In genomic region chr22:17257578-17257977, GRCh38 we compare ENCODE assay signal across 8 cellular contexts. TPM values are rescaled to one million over a fixed set of nuclear protein-coding genes. Genes with fewer than 3 reads are reported as not detected.
DNase-seq lines count a peak whose midpoint lies in the region; ATAC-seq and TF ChIP-seq lines count a peak whose summit lies in the region.

No MANE protein-coding gene starts in this region.

- no peaks in the 10 kb centered on the region for H3K27me3 ChIP-seq in breast epithelium
- H3K27me3 ChIP-seq in mammary epithelial cell (ENCODE audit: insufficient read depth, low read length): no peaks in the 10 kb centered on the region
- H3K27me3 ChIP-seq in HAP-1 (ENCODE audit: low read depth): no peaks in the 10 kb centered on the region
- no peaks in the 10 kb centered on the region for H3K27me3 ChIP-seq in tibial nerve

- CTCF ChIA-PET in mammary epithelial cell (lab: Charles Lee; ENCODE audit: low non-redundant PET): no interaction called here
- CTCF ChIA-PET in OCI-LY7 (lab: Charles Lee; ENCODE audit: unreplicated experiment): interaction anchor here (0.9 to 1.4 kb wide), 5 partner anchors 9 to 86 kb away, joined by 3 to 6 read pairs (median 4); no protein-coding TSS in a partner anchor
- CTCF ChIA-PET in RWPE1 (lab: Yijun Ruan, JAX): interaction anchor here (0.6 to 2.2 kb wide), 2 partner anchors 14 to 86 kb away, joined by 4 to 7 read pairs; no protein-coding TSS in a partner anchor

- H3K4me1 ChIP-seq in breast epithelium: peaks cover 0 to 9% of the 10 kb centered on the region in 2 donors
- no peaks in the 10 kb centered on the region for H3K4me1 ChIP-seq in mammary epithelial cell (ENCODE audit: insufficient read depth, low read length)
- peaks cover 23% of the 10 kb centered on the region for H3K4me1 ChIP-seq in OCI-LY7 (ENCODE audit: insufficient read depth, low read length, poor library complexity, severe bottlenecking)
- peaks cover 6% of the 10 kb centered on the region for H3K4me1 ChIP-seq in HAP-1
- peaks cover 0 to 11% (median 3%) of the 10 kb centered on the region in 4 donors for H3K4me1 ChIP-seq in tibial nerve

- peaks cover 46% of the 10 kb centered on the region for H3K4me1 Mint-ChIP-seq in nephron

- BruUV-seq in mammary epithelial cell (replicated peaks; lab: Mats Ljungman, UMichigan) (no TSS peak), OCI-LY7 (replicated peaks; lab: Mats Ljungman, UMichigan) (no TSS peak)

- H3K27ac Mint-ChIP-seq in nephron: peak overlapping the region; percentile 88 to 97 (median 95)

- dilution Hi-C loops in mammary epithelial cell (cut with HindIII; ENCODE audit: low sequenced_read_pairs): no loop called here

- no peaks in the 10 kb centered on the region for H3K9me3 ChIP-seq in breast epithelium
- H3K9me3 ChIP-seq in mammary epithelial cell (replicated peaks; ENCODE audit: insufficient read depth, low read length): peaks cover 14% of the 10 kb centered on the region
- H3K9me3 ChIP-seq in OCI-LY7 (ENCODE audit: low read length): no peaks in the 10 kb centered on the region
- H3K9me3 ChIP-seq in HAP-1: no peaks in the 10 kb centered on the region
- H3K9me3 ChIP-seq in tibial nerve: no peaks in the 10 kb centered on the region

- in situ Hi-C loops in mammary epithelial cell (cut with MboI; ENCODE audit: low sequenced_read_pairs in 2 of 2) (no loop called here), HAP-1 (cut with MboI; ENCODE audit: low sequenced_read_pairs) (no loop called here)

- TF ChIP-seq CTCF in breast epithelium (IDR thresholded peaks at IDR 0.05) (no peak), mammary epithelial cell (conservative IDR thresholded peaks at IDR 0.05 in 1 of 2, IDR thresholded peaks at IDR 0.05 in 1 of 2; ENCODE audit: extremely low read depth in 1 of 2, insufficient read depth in 1 of 2, low read depth in 1 of 2, low read length in 2 of 2) (no peak), OCI-LY7 (conservative IDR thresholded peaks at IDR 0.05; ENCODE audit: low read length) (no peak), nephron (IDR thresholded peaks at IDR 0.05; ENCODE audit: unreplicated experiment in 3 of 3) (no peak), RWPE1 (conservative IDR thresholded peaks at IDR 0.05; ENCODE audit: low read depth) (no peak), tibial nerve (IDR thresholded peaks at IDR 0.05) (no peak)

- TF ChIP-seq POLR2A in breast epithelium (IDR thresholded peaks at IDR 0.05): no peak
- no peak for TF ChIP-seq POLR2A in tibial nerve (IDR thresholded peaks at IDR 0.05)

- TF ChIP-seq EP300 in tibial nerve (IDR thresholded peaks at IDR 0.05): no peak

- no peaks in the 10 kb centered on the region for H3K27me3 Mint-ChIP-seq in nephron (ENCODE audit: low read depth)

- WGBS in mammary epithelial cell (ENCODE audit: low coverage, missing lambda C conversion rate): 0% methylated on average over 2 of the region's 3 CpGs
- 29 to 45% methylated on average over 3 of the region's 3 CpGs for WGBS in tibial nerve, 2 donors

- POLR2A ChIA-PET in OCI-LY7 (lab: Charles Lee): interaction anchor here (0.7 to 2.1 kb wide), 11 partner anchors 11 to 85 kb away, joined by 3 to 21 read pairs (median 4); partner anchors contain the start of gene ADA2
- POLR2A ChIA-PET in RWPE1 (lab: Yijun Ruan, JAX; ENCODE audit: low non-redundant PET): no interaction called here

- H3K4me3 ChIP-seq in breast epithelium (peak overlapping the region in 2 of 3 donors; percentile 39 to 59), mammary epithelial cell (replicated peaks in 1 of 3; ENCODE audit: insufficient read depth in 1 of 3, low read depth in 2 of 3, low read length in 3 of 3) (no peak overlapping the region), OCI-LY7 (ENCODE audit: low read depth, low read length, poor library complexity, severe bottlenecking) (peak overlapping the region; percentile 44), HAP-1 (no peak overlapping the region), tibial nerve (no peak overlapping the region)

- no peaks in the 10 kb centered on the region for H3K36me3 Mint-ChIP-seq in nephron (ENCODE audit: low read depth)

- H3K36me3 ChIP-seq in breast epithelium (no peaks in the 10 kb centered on the region), mammary epithelial cell (ENCODE audit: insufficient read depth, low read length) (no peaks in the 10 kb centered on the region), OCI-LY7 (ENCODE audit: insufficient read depth, low read length) (no peaks in the 10 kb centered on the region), HAP-1 (replicated peaks) (no peaks in the 10 kb centered on the region), tibial nerve (no peaks in the 10 kb centered on the region)

- no peaks in the 10 kb centered on the region for H4K20me1 ChIP-seq in mammary epithelial cell (ENCODE audit: insufficient read depth, low read length)
- H4K20me1 ChIP-seq in OCI-LY7 (ENCODE audit: insufficient read depth, low read length): no peaks in the 10 kb centered on the region

- H3K27ac ChIP-seq in breast epithelium: peak overlapping the region; percentile 57 to 68
- H3K27ac ChIP-seq in mammary epithelial cell (ENCODE audit: insufficient read depth, low read depth, low read length): no peak overlapping the region
- H3K27ac ChIP-seq in OCI-LY7 (ENCODE audit: low read depth, low read length, poor library complexity, severe bottlenecking): peak overlapping the region; percentile 84
- no peak overlapping the region for H3K27ac ChIP-seq in RWPE1
- no peak overlapping the region for H3K27ac ChIP-seq in tibial nerve

- H2AFZ ChIP-seq in mammary epithelial cell (ENCODE audit: low read depth, low read length): no peak overlapping the region
- peak overlapping the region; percentile 82 for H2AFZ ChIP-seq in OCI-LY7 (ENCODE audit: low read length)

- peak; percentile 40 for ATAC-seq in HG02981 (IDR thresholded peaks at IDR 0.05; ENCODE audit: unreplicated experiment)

- intact Hi-C loops in breast epithelium (cut with DNase I; ENCODE audit: low total_unique reads): no loop called here
- intact Hi-C loops in mammary epithelial cell (cut with micrococcal nuclease): no loop called here
- intact Hi-C loops in OCI-LY7 (cut with micrococcal nuclease; ENCODE audit: unreplicated experiment): loop anchor here (5.0 kb wide), 2 partner anchors 230 to 330 kb away; no protein-coding TSS in a partner anchor

- peak overlapping the region; percentile 52 to 62 (median 53) for H3K4me3 Mint-ChIP-seq in nephron

- H3K4me2 ChIP-seq in mammary epithelial cell (ENCODE audit: insufficient read depth, low read depth, low read length) (no peak overlapping the region), OCI-LY7 (ENCODE audit: low read length) (peak overlapping the region; percentile 75)

- no peak for DNase-seq in breast epithelium (ENCODE audit: low spot score in 2 of 2)
- no peak for DNase-seq in mammary epithelial cell
- DNase-seq in OCI-LY7 (ENCODE audit: low spot score): peak; percentile 67
- DNase-seq in RWPE1 (ENCODE audit: low spot score): no peak
- no peak for DNase-seq in HAP-1 (ENCODE audit: low spot score in 2 of 2)
- no peak for DNase-seq in tibial nerve (ENCODE audit: low spot score in 2 of 2)

- H3K79me2 ChIP-seq in mammary epithelial cell (ENCODE audit: insufficient read depth, low read length) (no peaks in the 10 kb centered on the region), OCI-LY7 (ENCODE audit: insufficient read depth, low read depth, low read length) (no peaks in the 10 kb centered on the region)

- H3K9me2 ChIP-seq in OCI-LY7 (ENCODE audit: insufficient read depth, low read length): no peaks in the 10 kb centered on the region

- H3K9me3 Mint-ChIP-seq in nephron: no peaks in the 10 kb centered on the region

- no peak overlapping the region for H3K9ac ChIP-seq in mammary epithelial cell (ENCODE audit: insufficient read depth, low read length)

RNA-seq across cellular contexts. Expression of gene ADA2, which starts 38.3 kb away (rescaled TPM):
- total RNA-seq in breast epithelium: 10 to 100 TPM in 2 of 3 donors, 1 to 10 TPM in 1; 6.6 to 25.8 (median 18.1) TPM
- total RNA-seq in mammary epithelial cell: under 1 TPM in 1 of 2 donors, not detected in 1; 0.17 TPM
- polyA plus RNA-seq in mammary epithelial cell: 0.03 TPM
- polyA minus RNA-seq in mammary epithelial cell: not detected
- 16.5 and 19.6 TPM in 2 replicates for total RNA-seq in OCI-LY7 (2014; rRNA removed; shearing (Covaris generic))
- 42.8 and 49.5 TPM in 2 replicates for total RNA-seq in OCI-LY7 (2022)
- total RNA-seq in tibial nerve: 10 to 100 TPM in 3 of 4 donors, 1 to 10 TPM in 1; 8.6 to 15.6 (median 13.2) TPM

Comparison
In these comparisons a context has a peak if more than half of its experiments do, and no peak if none do; other contexts are left out.
1. H3K27ac ChIP-seq: peak in breast epithelium (2 of 2) and OCI-LY7 (single experiment); none in mammary epithelial cell (single experiment), RWPE1 (single experiment) and tibial nerve (0 of 4).
2. H3K4me3 ChIP-seq: peak in breast epithelium (2 of 3) and OCI-LY7 (single experiment); none in mammary epithelial cell (0 of 3), HAP-1 (single experiment) and tibial nerve (0 of 4).
3. RNA of gene ADA2, which starts 38.3 kb away (total RNA-seq): 16.5 to 49.5 TPM in OCI-LY7, 6.6 to 25.8 TPM in breast epithelium and 8.6 to 15.6 TPM in tibial nerve; 0.17 TPM in mammary epithelial cell; every median in the first group is over 4 times any median in the second.